18 cellular contexts compared by ENCODE assay signal in the genomic region with DNA sequence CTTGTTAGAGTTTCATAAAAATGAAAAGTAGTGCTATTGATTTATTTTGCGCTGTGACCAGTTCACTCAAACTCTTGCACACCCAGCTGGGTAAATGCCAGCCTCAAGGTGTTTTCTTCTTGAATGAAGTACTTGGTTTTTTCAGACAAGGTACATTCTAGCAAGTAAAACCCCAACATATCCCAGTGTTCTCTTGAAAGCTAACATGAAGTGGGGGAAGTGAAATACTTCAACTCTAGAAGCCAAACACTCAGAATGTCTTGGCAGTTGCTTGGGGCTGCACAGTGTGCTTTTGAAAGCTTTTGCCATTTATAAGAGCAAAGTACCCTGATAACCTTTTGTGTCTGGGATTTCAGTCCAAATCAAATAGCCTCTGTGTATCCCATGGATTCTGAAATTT. TPM values are rescaled to one million over a fixed set of nuclear protein-coding genes. Genes with fewer than 3 reads are reported as not detected.
DNase-seq lines count a peak whose midpoint lies in the region; ATAC-seq, FAIRE-seq and TF ChIP-seq lines count a peak whose summit lies in the region.
"Had no signal": no experiment of that assay in that cellular context is flagged by ENCODE, and none has a peak within 500 bp of the region (broad histone marks: within the 10 kb centered on the region; RNA-seq: fewer than 3 reads in every experiment).

No MANE protein-coding gene starts in this region.

- TF ChIP-seq EP300 in transverse colon (IDR thresholded peaks at IDR 0.05; ENCODE audit: low read depth) = no peak

- H3K27me3 ChIP-seq in endodermal cell (ENCODE audit: control insufficient read depth, insufficient read depth, low read length, poor library complexity, severe bottlenecking) (no peaks in the 10 kb centered on the region), prostate gland (replicated peaks; ENCODE audit: insufficient read depth) (no peaks in the 10 kb centered on the region), transverse colon (no peaks in the 10 kb centered on the region)

- no peaks in the 10 kb centered on the region for H3K27me3 Mint-ChIP-seq in endodermal cell (ENCODE audit: insufficient read depth)

- no peaks in the 10 kb centered on the region for H3K4me1 Mint-ChIP-seq in endodermal cell

- peak; percentile 7 for DNase-seq in endodermal cell
- no peak for DNase-seq in left ventricle myocardium superior
- no peak for DNase-seq in prostate gland (ENCODE audit: low spot score)
- no peak for DNase-seq in transverse colon
- no peak for DNase-seq in NCI-H2171 treated with DMSO at 0.1 percent for 48 hours (lab: John Stamatoyannopoulos, UW)
- no peak for DNase-seq in GM12892 (ENCODE audit: insufficient read length)
- DNase-seq: CD8-positive, alpha-beta T cell; DMS79 treated with DMSO at 0.1 percent for 48 hours; GDM1; HFFc6; MM.1S; NCI-H1105 treated with DMSO at 0.1 percent for 48 hours; NCI-H187 treated with DMSO at 0.1 percent for 48 hours; NCI-H510A; NCI-H82; SHP77 had no signal

- 93 to 100% methylated on average over 1 of the region's 1 CpG for WGBS in endodermal cell (ENCODE audit: insufficient coverage in 1 of 2, insufficient read length in 1 of 2), 2 experiments
- 79% methylated on average over 1 of the region's 1 CpG for WGBS in prostate gland
- WGBS in transverse colon (ENCODE audit: low coverage in 1 of 2), 2 donors = 57 to 77% methylated on average over 1 of the region's 1 CpG

- TF ChIP-seq CTCF in endodermal cell (conservative IDR thresholded peaks at IDR 0.05) (no peak), prostate gland (IDR thresholded peaks at IDR 0.05) (no peak), transverse colon (IDR thresholded peaks at IDR 0.05) (no peak)

- no peaks in the 10 kb centered on the region for H3K36me3 Mint-ChIP-seq in endodermal cell (ENCODE audit: low read depth)
- H3K36me3 Mint-ChIP-seq: CD8-positive, alpha-beta T cell had no signal

- peaks cover under 1% of the 10 kb centered on the region for H3K9me3 Mint-ChIP-seq in endodermal cell

- peak; percentile 7 for ATAC-seq in left ventricle myocardium superior
- no peak for ATAC-seq in HG03520 (IDR thresholded peaks at IDR 0.05; ENCODE audit: unreplicated experiment)
- ATAC-seq: CD8-positive, alpha-beta T cell had no signal

- no peak overlapping the region for H3K27ac ChIP-seq in endodermal cell (ENCODE audit: low read depth, low read length)
- H3K27ac ChIP-seq in prostate gland = peak overlapping the region; percentile 2 to 44
- peak overlapping the region; percentile 50 to 74 (median 58) for H3K27ac ChIP-seq in transverse colon

- intact Hi-C loops in left ventricle myocardium superior (cut with micrococcal nuclease) (no loop called here), prostate gland (cut with DNase I) (no loop called here), transverse colon (cut with DNase I; ENCODE audit: low total_unique reads) (no loop called here)

- in situ Hi-C loops in transverse colon (cut with MboI; ENCODE audit: low pct_ligation_motif_present in 1 of 4, low pct_unique_long_range_greater_than_20kb in 1 of 4, low sequenced_read_pairs in 3 of 4) = no loop called here

- FAIRE-seq in GM12892 (lab: Jason Lieb, UNC) = no peak
- FAIRE-seq: D721Med had no signal

- no peak overlapping the region for H3K27ac Mint-ChIP-seq in endodermal cell
- H3K27ac Mint-ChIP-seq: CD8-positive, alpha-beta T cell; HFFc6 had no signal

- TF ChIP-seq POLR2A in prostate gland (IDR thresholded peaks at IDR 0.05) (no peak), transverse colon (IDR thresholded peaks at IDR 0.05) (no peak), GM12892 (IDR thresholded peaks at IDR 0.05; ENCODE audit: low read depth, low read length) (no peak)

- no peaks in the 10 kb centered on the region for H3K36me3 ChIP-seq in endodermal cell (ENCODE audit: control insufficient read depth, insufficient read depth, low read length)
- H3K36me3 ChIP-seq in prostate gland = no peaks in the 10 kb centered on the region
- no peaks in the 10 kb centered on the region for H3K36me3 ChIP-seq in transverse colon

- H3K4me1 ChIP-seq in endodermal cell (ENCODE audit: control insufficient read depth, insufficient read depth, low read length) = no peaks in the 10 kb centered on the region
- H3K4me1 ChIP-seq in prostate gland (replicated peaks) = peaks cover 4% of the 10 kb centered on the region
- peaks cover 16 to 31% (median 22%) of the 10 kb centered on the region in 4 donors for H3K4me1 ChIP-seq in transverse colon

- H3K9me3 ChIP-seq in endodermal cell (ENCODE audit: control insufficient read depth, low read length) = no peaks in the 10 kb centered on the region
- H3K9me3 ChIP-seq in prostate gland = no peaks in the 10 kb centered on the region
- peaks cover 0 to 4% of the 10 kb centered on the region in 2 donors for H3K9me3 ChIP-seq in transverse colon

- H3K4me3 Mint-ChIP-seq in endodermal cell = no peak overlapping the region
- H3K4me3 Mint-ChIP-seq: CD8-positive, alpha-beta T cell; HFFc6 had no signal

- H3K4me3 ChIP-seq in endodermal cell (ENCODE audit: low read length) (no peak overlapping the region), prostate gland (no peak overlapping the region), transverse colon (no peak overlapping the region)

- no peak overlapping the region for H3K9ac ChIP-seq in endodermal cell (ENCODE audit: extremely low read depth, low read length, poor library complexity, severe bottlenecking)

RNA-seq across cellular contexts. Expression of a gene that starts 13.4 kb away (rescaled TPM):
- 1 to 10 TPM; 1.1 to 1.6 TPM for total RNA-seq in endodermal cell
- 0.68 TPM for polyA plus RNA-seq in endodermal cell (2013, experiment 1 of 2)
- polyA plus RNA-seq in endodermal cell (2013, experiment 2 of 2) = 0.62 TPM
- total RNA-seq in left ventricle myocardium superior = 40.9 TPM
- 10 to 100 TPM; 24.2 to 45.8 TPM for total RNA-seq in prostate gland
- 100 to 1,000 TPM in 3 of 4 donors, 10 to 100 TPM in 1; 63.0 to 134 (median 115) TPM for total RNA-seq in transverse colon
- not detected for polyA plus RNA-seq in GM12892 (2012; ENCODE audit: missing spikeins)

Comparison
In these comparisons a context has a peak if more than half of its experiments do, and no peak if none do; other contexts are left out.
1. RNA of a gene that starts 13.4 kb away (total RNA-seq): 63.0 to 134 TPM in transverse colon, 24.2 to 45.8 TPM in prostate gland and 40.9 TPM in left ventricle myocardium superior (single experiment); 1.1 to 1.6 TPM in endodermal cell; every median in the first group is over 4 times any median in the second.